ENCODE assay signal across 1 cellular context in the genomic region with DNA sequence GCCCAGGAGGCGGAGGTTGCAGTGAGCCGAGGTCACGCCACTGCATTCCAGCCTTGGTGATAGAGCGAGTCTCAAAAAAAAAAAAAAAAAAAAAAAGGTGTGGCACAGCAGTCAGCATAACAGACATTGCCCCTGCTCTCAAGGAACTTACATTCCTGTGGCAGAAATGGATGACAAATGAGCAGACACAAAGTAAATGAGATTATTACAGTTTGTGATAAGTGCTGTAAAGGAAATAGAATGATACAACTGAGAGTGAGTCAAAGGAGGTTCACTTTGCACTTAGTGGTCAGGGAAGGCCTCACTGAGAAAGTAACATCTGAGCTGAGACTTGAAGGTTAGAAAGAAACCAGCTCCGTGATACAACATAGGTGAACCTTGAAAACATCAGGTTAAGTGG.
TF ChIP-seq lines count a peak whose summit lies in the region.

No MANE protein-coding gene starts in this region.

TF ChIP-seq in WTC11, 78 proteins besides CTCF, POLR2A, EP300 and RAD21:
- TF ChIP-seq, protein P1, sequence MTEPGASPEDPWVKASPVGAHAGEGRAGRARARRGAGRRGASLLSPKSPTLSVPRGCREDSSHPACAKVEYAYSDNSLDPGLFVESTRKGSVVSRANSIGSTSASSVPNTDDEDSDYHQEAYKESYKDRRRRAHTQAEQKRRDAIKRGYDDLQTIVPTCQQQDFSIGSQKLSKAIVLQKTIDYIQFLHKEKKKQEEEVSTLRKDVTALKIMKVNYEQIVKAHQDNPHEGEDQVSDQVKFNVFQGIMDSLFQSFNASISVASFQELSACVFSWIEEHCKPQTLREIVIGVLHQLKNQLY (CRISPR knock-in tag; IDR thresholded peaks at IDR 0.05) = no peak
- TF ChIP-seq, protein P2, sequence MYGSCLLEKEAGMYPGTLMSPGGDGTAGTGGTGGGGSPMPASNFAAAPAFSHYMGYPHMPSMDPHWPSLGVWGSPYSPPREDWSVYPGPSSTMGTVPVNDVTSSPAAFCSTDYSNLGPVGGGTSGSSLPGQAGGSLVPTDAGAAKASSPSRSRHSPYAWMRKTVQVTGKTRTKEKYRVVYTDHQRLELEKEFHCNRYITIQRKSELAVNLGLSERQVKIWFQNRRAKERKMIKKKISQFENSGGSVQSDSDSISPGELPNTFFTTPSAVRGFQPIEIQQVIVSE (CRISPR knock-in tag; IDR thresholded peaks at IDR 0.05; ENCODE audit: borderline replicate concordance) = no peak
- TF ChIP-seq SMAD4 (CRISPR knock-in tag; IDR thresholded peaks at IDR 0.05) (no peak), JUN (CRISPR knock-in tag; IDR thresholded peaks at IDR 0.05) (no peak), CBFB (CRISPR knock-in tag; IDR thresholded peaks at IDR 0.05; ENCODE audit: low read depth) (no peak), SP1 (CRISPR knock-in tag; conservative IDR thresholded peaks at IDR 0.05) (no peak), ZNF232 (CRISPR knock-in tag; IDR thresholded peaks at IDR 0.05) (no peak), GTF2I (CRISPR knock-in tag; conservative IDR thresholded peaks at IDR 0.05) (no peak), MYBL2 (CRISPR knock-in tag; IDR thresholded peaks at IDR 0.05) (no peak), GRHL2 (CRISPR knock-in tag; IDR thresholded peaks at IDR 0.05; ENCODE audit: insufficient replicate concordance, severe bottlenecking) (no peak)
- TF ChIP-seq, protein P3, sequence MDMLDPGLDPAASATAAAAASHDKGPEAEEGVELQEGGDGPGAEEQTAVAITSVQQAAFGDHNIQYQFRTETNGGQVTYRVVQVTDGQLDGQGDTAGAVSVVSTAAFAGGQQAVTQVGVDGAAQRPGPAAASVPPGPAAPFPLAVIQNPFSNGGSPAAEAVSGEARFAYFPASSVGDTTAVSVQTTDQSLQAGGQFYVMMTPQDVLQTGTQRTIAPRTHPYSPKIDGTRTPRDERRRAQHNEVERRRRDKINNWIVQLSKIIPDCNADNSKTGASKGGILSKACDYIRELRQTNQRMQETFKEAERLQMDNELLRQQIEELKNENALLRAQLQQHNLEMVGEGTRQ (CRISPR knock-in tag; IDR thresholded peaks at IDR 0.05) = no peak
- TF ChIP-seq, protein P4, sequence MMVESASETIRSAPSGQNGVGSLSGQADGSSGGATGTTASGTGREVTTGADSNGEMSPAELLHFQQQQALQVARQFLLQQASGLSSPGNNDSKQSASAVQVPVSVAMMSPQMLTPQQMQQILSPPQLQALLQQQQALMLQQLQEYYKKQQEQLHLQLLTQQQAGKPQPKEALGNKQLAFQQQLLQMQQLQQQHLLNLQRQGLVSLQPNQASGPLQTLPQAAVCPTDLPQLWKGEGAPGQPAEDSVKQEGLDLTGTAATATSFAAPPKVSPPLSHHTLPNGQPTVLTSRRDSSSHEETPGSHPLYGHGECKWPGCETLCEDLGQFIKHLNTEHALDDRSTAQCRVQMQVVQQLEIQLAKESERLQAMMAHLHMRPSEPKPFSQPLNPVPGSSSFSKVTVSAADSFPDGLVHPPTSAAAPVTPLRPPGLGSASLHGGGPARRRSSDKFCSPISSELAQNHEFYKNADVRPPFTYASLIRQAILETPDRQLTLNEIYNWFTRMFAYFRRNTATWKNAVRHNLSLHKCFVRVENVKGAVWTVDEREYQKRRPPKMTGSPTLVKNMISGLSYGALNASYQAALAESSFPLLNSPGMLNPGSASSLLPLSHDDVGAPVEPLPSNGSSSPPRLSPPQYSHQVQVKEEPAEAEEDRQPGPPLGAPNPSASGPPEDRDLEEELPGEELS (CRISPR knock-in tag; IDR thresholded peaks at IDR 0.05) = no peak
TF ChIP-seq in WTC11: peak in this region for 0.
